8 cellular contexts compared by ENCODE assay signal in the genomic region with DNA sequence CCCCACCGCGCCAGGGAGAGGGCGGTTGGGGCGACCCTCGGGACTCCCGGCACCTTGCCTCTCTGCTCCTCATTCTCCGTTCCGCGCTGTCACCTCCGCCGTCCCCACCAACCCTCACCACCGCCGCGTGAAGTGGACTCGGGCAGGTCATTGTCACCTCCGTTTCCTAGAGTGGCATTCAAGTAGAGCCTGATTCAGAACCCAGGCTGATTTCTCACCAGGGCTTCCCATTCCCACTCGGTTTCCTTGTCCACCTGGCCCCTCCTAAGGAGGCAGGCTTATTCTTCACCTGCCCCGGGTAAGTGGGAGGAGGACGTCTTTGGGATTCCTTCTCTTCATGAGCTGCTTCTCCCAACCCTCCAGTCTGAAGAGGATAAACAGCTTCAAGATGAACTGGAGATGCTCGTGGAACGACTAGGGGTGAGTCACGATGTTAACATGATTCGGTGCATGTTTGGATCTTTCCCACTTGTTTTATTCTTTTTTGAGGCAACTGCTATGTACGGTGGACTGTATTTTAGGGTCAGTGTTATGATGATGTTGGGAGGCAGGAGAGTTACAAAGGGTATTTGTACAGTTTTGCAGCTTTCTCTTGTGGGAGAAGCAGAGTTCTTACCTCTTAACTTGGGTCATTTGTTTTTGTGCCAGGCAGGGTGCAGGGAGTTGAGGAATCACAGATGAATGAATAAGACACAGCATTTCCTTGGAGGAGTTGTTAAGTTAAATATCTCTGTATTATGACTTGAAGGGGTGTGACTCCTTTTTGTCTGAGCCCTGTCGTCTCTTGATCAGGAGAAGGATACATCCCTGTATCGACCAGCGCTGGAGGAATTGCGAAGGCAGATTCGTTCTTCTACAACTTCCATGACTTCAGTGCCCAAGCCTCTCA. TPM values are rescaled to one million over a fixed set of nuclear protein-coding genes. Genes with fewer than 3 reads are reported as not detected.
DNase-seq lines count a peak whose midpoint lies in the region; ATAC-seq, FAIRE-seq and TF ChIP-seq lines count a peak whose summit lies in the region.

No MANE protein-coding gene starts in this region.

- H4K20me1 ChIP-seq in GM12878 (ENCODE audit: control insufficient read depth, insufficient read depth): no peaks in the 10 kb centered on the region

- TSS peak; percentile 66 for BruUV-seq in GM12878 (replicated peaks; lab: Mats Ljungman, UMichigan)

- CTCF ChIA-PET in GM12878 (lab: Yijun Ruan, JAX): interaction anchor here (0.6 kb wide), 1 partner anchor 46 kb away, joined by 3 read pairs; no protein-coding TSS in a partner anchor

- peak overlapping the region; percentile 83; the same call in 1 of the 2 replicates for H3K27ac ChIP-seq in HUES6 (ENCODE audit: low read depth, low read length)
- H3K27ac ChIP-seq in GM12878 (ENCODE audit: control insufficient read depth, insufficient read depth): peak overlapping the region; percentile 66

- POLR2A ChIA-PET in GM12878 (lab: Charles Lee): interaction anchor here (0.9 to 1.5 kb wide), 3 partner anchors 14 to 114 kb away, joined by 3 read pairs; partner anchors contain the start of genes ABCF3 and FAM131A

- H3K79me2 ChIP-seq in GM12878 (ENCODE audit: control insufficient read depth, insufficient read depth, low read length): peaks cover 20% of the 10 kb centered on the region

- SMC1A ChIA-PET in GM12878 (lab: Charles Lee; ENCODE audit: uncharacterized antibody, unreplicated experiment): no interaction called here

- H3K36me3 ChIP-seq in HUES6 (ENCODE audit: control insufficient read depth, insufficient read depth, low read length) (peaks cover 50% of the 10 kb centered on the region), GM12878 (ENCODE audit: control insufficient read depth in 2 of 2, insufficient read depth in 2 of 2, low read length in 1 of 2) (peaks cover 18 to 19% of the 10 kb centered on the region in 2 experiments; a peak in 3 of 4 replicates)

- no peak for TF ChIP-seq POLR2A in GM12878 (IDR thresholded peaks at IDR 0.05; ENCODE audit: low read depth, low read length)
- TF ChIP-seq POLR2A in lower leg skin (IDR thresholded peaks at IDR 0.05): no peak

- no peak for TF ChIP-seq EP300 in GM12878 (IDR thresholded peaks at IDR 0.05; ENCODE audit: borderline replicate concordance in 1 of 2, control insufficient read depth in 1 of 2, low read depth in 2 of 2, low read length in 2 of 2)

- no peaks in the 10 kb centered on the region for H3K27me3 ChIP-seq in HUES6 (ENCODE audit: control insufficient read depth, insufficient read depth, low read length)
- no peaks in the 10 kb centered on the region for H3K27me3 ChIP-seq in GM12878 (replicated peaks in 1 of 2; ENCODE audit: control insufficient read depth in 2 of 2, insufficient read depth in 2 of 2, low read length in 1 of 2)

- in situ Hi-C loops in GM12878 (cut with MboI): no loop called here

- peak overlapping the region; percentile 64 for H2AFZ ChIP-seq in GM12878 (ENCODE audit: control insufficient read depth, low read depth, low read length)

- ATAC-seq in GM12878 (no peak; the same call in 2 of the 3 replicates), GM18861 (IDR thresholded peaks at IDR 0.05; ENCODE audit: unreplicated experiment) (no peak)

- RAD21 ChIA-PET in GM12878 (lab: Charles Lee; ENCODE audit: unreplicated experiment): no interaction called here

- peaks cover 5% of the 10 kb centered on the region; the same call in 1 of the 2 replicates for H3K4me1 ChIP-seq in HUES6 (ENCODE audit: control insufficient read depth, insufficient read depth, low read length)
- H3K4me1 ChIP-seq in GM12878 (ENCODE audit: control insufficient read depth, insufficient read depth, low read length): peaks cover 3% of the 10 kb centered on the region

- intact Hi-C loops in GM12878 (cut with micrococcal nuclease; ENCODE audit: unreplicated experiment): loop anchor here (2.0 to 5.0 kb wide), 3 partner anchors 15 to 125 kb away; partner anchors contain the start of genes AP2M1 and EIF4G1
- intact Hi-C loops in lower leg skin (cut with DNase I; ENCODE audit: low total_unique reads): loop anchor here (10.0 kb wide), 1 partner anchor 55 kb away; no protein-coding TSS in a partner anchor

- peak; percentile 22 for DNase-seq in COLO668 (lab: John Stamatoyannopoulos, UW; ENCODE audit: unreplicated experiment)
- no peak for DNase-seq in GM12878 (ENCODE audit: low read depth, low spot score)
- no peak for DNase-seq in lower leg skin (ENCODE audit: low spot score in 2 of 2)
- peak; percentile 62 for DNase-seq in ureter (ENCODE audit: low spot score)
- no peak for DNase-seq in NCI-H1694 (lab: John Stamatoyannopoulos, UW)
- no peak for DNase-seq in cerebellar nuclear complex (lab: John Stamatoyannopoulos, UW)

- WGBS in GM12878 (ENCODE audit: insufficient coverage, insufficient replicate concordance, low lambda C conversion rate, missing lambda C conversion rate): 17% methylated on average over 29 of the region's 29 CpGs
- WGBS in lower leg skin, 2 donors: 15 to 23% methylated on average over 21 to 29 of the region's 29 CpGs

- H3K9me3 ChIP-seq in HUES6 (ENCODE audit: control insufficient read depth, insufficient read depth, low read depth, low read length) (no peaks in the 10 kb centered on the region), GM12878 (replicated peaks; ENCODE audit: control insufficient read depth, insufficient read depth, low read length) (no peaks in the 10 kb centered on the region)

- H3K9ac ChIP-seq in HUES6 (ENCODE audit: low read length): peak overlapping the region; percentile 91
- H3K9ac ChIP-seq in GM12878 (ENCODE audit: control insufficient read depth, insufficient read depth, low read length): peak overlapping the region; percentile 91

- no peak for TF ChIP-seq CTCF in GM12878 (IDR thresholded peaks at IDR 0.05 in 2 of 3, conservative IDR thresholded peaks at IDR 0.05 in 1 of 3; ENCODE audit: control insufficient read depth in 2 of 3, extremely low read depth in 1 of 3, insufficient read depth in 1 of 3, low read depth in 3 of 3, low read length in 3 of 3)
- TF ChIP-seq CTCF in lower leg skin (IDR thresholded peaks at IDR 0.05): no peak

- H3K4me3 ChIP-seq in HUES6 (ENCODE audit: low read depth, low read length): peak overlapping the region; percentile 98
- peak overlapping the region; percentile 88 for H3K4me3 ChIP-seq in GM12878
- H3K4me3 ChIP-seq in lower leg skin (ENCODE audit: low read depth, poor library complexity, severe bottlenecking): peak overlapping the region; percentile 54

- no peak for FAIRE-seq in GM12878 (lab: Jason Lieb, UNC)

- H3K4me2 ChIP-seq in GM12878 (ENCODE audit: control insufficient read depth, insufficient read depth): peak overlapping the region; percentile 96

- no peak for TF ChIP-seq RAD21 in GM12878 (IDR thresholded peaks at IDR 0.05; ENCODE audit: insufficient read depth, low read depth, low read length)

RNA-seq across cellular contexts. Expression of gene PSMD2, which starts 0.7 kb away (rescaled TPM):
- total RNA-seq in GM12878 (2013; cell fraction: nucleolus; rRNA removed): 88.7 and 105 TPM in 2 replicates
- total RNA-seq in GM12878 (2014; rRNA removed) (247 and 268 TPM in 2 replicates), GM12878 (2014; rRNA removed; fragmentation: Illumina TruSeq; extraction: Trizol) (167 and 176 TPM in 2 replicates), GM12878 (2021) (225 and 235 TPM in 2 replicates), lower leg skin (100 to 1,000 TPM; 194 to 263 (median 211) TPM), ureter (136 TPM)
- 66.1 TPM for polyA plus RNA-seq in GM12878 (2011; ENCODE audit: low read depth)
- polyA plus RNA-seq in GM12878 (2011; rRNA removed) (94.2 and 168 TPM in 2 replicates), GM12878 (2014; fragmentation: Illumina TruSeq; extraction: Trizol) (144 and 205 TPM in 2 replicates), GM12878 (2014; fragmentation: Nextera tagmentation; extraction: Ambion mirVana) (100 to 1,000 TPM; 103 to 111 TPM), GM12878 (2014; rRNA removed) (188 and 189 TPM in 2 replicates), GM12878 (2016; fragmentation: Nextera tagmentation; extraction: Ambion mirVana) (100 to 1,000 TPM; 471 to 515 TPM)
- polyA plus RNA-seq in GM12878 (2011; cell fraction: cytosol; rRNA removed): 200 and 254 TPM in 2 replicates
- polyA plus RNA-seq in GM12878 (2011; cell fraction: nucleus; rRNA removed): 192 and 222 TPM in 2 replicates
- polyA plus RNA-seq in GM12878 (2012): 103 and 128 TPM in 2 replicates
- 297 and 298 TPM in 2 replicates for polyA minus RNA-seq in GM12878 (2011; rRNA and poly(A)+ RNA removed)
- polyA minus RNA-seq in GM12878 (2011; cell fraction: cytosol; rRNA and poly(A)+ RNA removed): 105 and 156 TPM in 2 replicates
- polyA minus RNA-seq in GM12878 (2011; cell fraction: nucleus; rRNA and poly(A)+ RNA removed): 70.0 and 114 TPM in 2 replicates

RNA-seq across cellular contexts. Expression of gene EIF4G1, which starts 14.7 kb away (rescaled TPM):
- total RNA-seq in GM12878 (2013; cell fraction: nucleolus; rRNA removed): 106 and 122 TPM in 2 replicates
- 228 and 252 TPM in 2 replicates for total RNA-seq in GM12878 (2014; rRNA removed)
- total RNA-seq in GM12878 (2014; rRNA removed; fragmentation: Illumina TruSeq; extraction: Trizol): 122 and 128 TPM in 2 replicates
- 454 and 462 TPM in 2 replicates for total RNA-seq in GM12878 (2021)
- polyA plus RNA-seq in GM12878 (2011; ENCODE audit: low read depth): 106 TPM
- 62.1 and 222 TPM in 2 replicates for polyA plus RNA-seq in GM12878 (2011; rRNA removed)
- 204 and 234 TPM in 2 replicates for polyA plus RNA-seq in GM12878 (2011; cell fraction: cytosol; rRNA removed)
- polyA plus RNA-seq in GM12878 (2011; cell fraction: nucleus; rRNA removed): 249 and 346 TPM in 2 replicates
- polyA plus RNA-seq in GM12878 (2012): 133 and 185 TPM in 2 replicates
- polyA plus RNA-seq in GM12878 (2014; fragmentation: Illumina TruSeq; extraction: Trizol): 153 and 254 TPM in 2 replicates
- 10 to 100 TPM in 1 of 2 experiments, 1 to 10 TPM in 1; 5.7 to 12.9 TPM for polyA plus RNA-seq in GM12878 (2014; fragmentation: Nextera tagmentation; extraction: Ambion mirVana)
- polyA plus RNA-seq in GM12878 (2014; rRNA removed): 210 and 265 TPM in 2 replicates
- 100 to 1,000 TPM; 281 to 283 TPM for polyA plus RNA-seq in GM12878 (2016; fragmentation: Nextera tagmentation; extraction: Ambion mirVana)
- polyA minus RNA-seq in GM12878 (2011; rRNA and poly(A)+ RNA removed): 206 and 264 TPM in 2 replicates
- 130 and 143 TPM in 2 replicates for polyA minus RNA-seq in GM12878 (2011; cell fraction: cytosol; rRNA and poly(A)+ RNA removed)
- 61.2 and 130 TPM in 2 replicates for polyA minus RNA-seq in GM12878 (2011; cell fraction: nucleus; rRNA and poly(A)+ RNA removed)
- total RNA-seq in lower leg skin: 100 to 1,000 TPM; 418 to 445 (median 433) TPM
- total RNA-seq in ureter: 351 TPM

RNA-seq across cellular contexts. Expression of gene ECE2, which starts 23.9 kb away (rescaled TPM):
- not detected in 2 replicates for total RNA-seq in GM12878 (2013; cell fraction: nucleolus; rRNA removed)
- not detected in 2 replicates for total RNA-seq in GM12878 (2014; rRNA removed)
- not detected in 2 replicates for total RNA-seq in GM12878 (2014; rRNA removed; fragmentation: Illumina TruSeq; extraction: Trizol)
- total RNA-seq in GM12878 (2021): not detected in 2 replicates
- polyA plus RNA-seq in GM12878 (2011; ENCODE audit: low read depth): not detected
- not detected in 2 replicates for polyA plus RNA-seq in GM12878 (2011; rRNA removed)
- not detected in 2 replicates for polyA plus RNA-seq in GM12878 (2011; cell fraction: cytosol; rRNA removed)
- not detected in 2 replicates for polyA plus RNA-seq in GM12878 (2011; cell fraction: nucleus; rRNA removed)
- not detected in 2 replicates for polyA plus RNA-seq in GM12878 (2012)
- not detected in 2 replicates for polyA plus RNA-seq in GM12878 (2014; fragmentation: Illumina TruSeq; extraction: Trizol)
- not detected for polyA plus RNA-seq in GM12878 (2014; fragmentation: Nextera tagmentation; extraction: Ambion mirVana)
- not detected in 2 replicates for polyA plus RNA-seq in GM12878 (2014; rRNA removed)
- polyA plus RNA-seq in GM12878 (2016; fragmentation: Nextera tagmentation; extraction: Ambion mirVana): not detected
- not detected in 2 replicates for polyA minus RNA-seq in GM12878 (2011; rRNA and poly(A)+ RNA removed)
- polyA minus RNA-seq in GM12878 (2011; cell fraction: cytosol; rRNA and poly(A)+ RNA removed): not detected in 2 replicates
- polyA minus RNA-seq in GM12878 (2011; cell fraction: nucleus; rRNA and poly(A)+ RNA removed): not detected in 2 replicates
- total RNA-seq in lower leg skin: not detected
- 0.81 TPM for total RNA-seq in ureter

RNA-seq across cellular contexts. Expression of gene FAM131A, which starts 37.7 kb away (rescaled TPM):
- 11.0 and 11.8 TPM in 2 replicates for total RNA-seq in GM12878 (2013; cell fraction: nucleolus; rRNA removed)
- total RNA-seq in GM12878 (2014; rRNA removed): 4.0 and 4.5 TPM in 2 replicates
- total RNA-seq in GM12878 (2014; rRNA removed; fragmentation: Illumina TruSeq; extraction: Trizol): 1.4 and 1.9 TPM in 2 replicates
- total RNA-seq in GM12878 (2021): 3.0 and 5.0 TPM in 2 replicates
- 1.5 TPM for polyA plus RNA-seq in GM12878 (2011; ENCODE audit: low read depth)
- polyA plus RNA-seq in GM12878 (2011; rRNA removed): 0.17 and 0.42 TPM in 2 replicates
- polyA plus RNA-seq in GM12878 (2011; cell fraction: cytosol; rRNA removed): 0.45 and 0.77 TPM in 2 replicates
- polyA plus RNA-seq in GM12878 (2011; cell fraction: nucleus; rRNA removed): 1.0 and 1.5 TPM in 2 replicates
- polyA plus RNA-seq in GM12878 (2012): 2.1 and 3.3 TPM in 2 replicates
- polyA plus RNA-seq in GM12878 (2014; fragmentation: Illumina TruSeq; extraction: Trizol): 0.74 and 1.4 TPM in 2 replicates
- polyA plus RNA-seq in GM12878 (2014; fragmentation: Nextera tagmentation; extraction: Ambion mirVana): under 1 TPM; 0.31 to 0.47 TPM
- polyA plus RNA-seq in GM12878 (2014; rRNA removed): 4.5 and 5.1 TPM in 2 replicates
- polyA plus RNA-seq in GM12878 (2016; fragmentation: Nextera tagmentation; extraction: Ambion mirVana): 1 to 10 TPM; 1.0 to 1.7 TPM
- polyA minus RNA-seq in GM12878 (2011; rRNA and poly(A)+ RNA removed): 0.15 and 0.72 TPM in 2 replicates
- not detected in 2 replicates for polyA minus RNA-seq in GM12878 (2011; cell fraction: cytosol; rRNA and poly(A)+ RNA removed)
- 0.36 and 3.0 TPM in 2 replicates for polyA minus RNA-seq in GM12878 (2011; cell fraction: nucleus; rRNA and poly(A)+ RNA removed)
- 10 to 100 TPM; 60.3 to 81.7 (median 66.9) TPM for total RNA-seq in lower leg skin
- 13.5 TPM for total RNA-seq in ureter

RNA-seq across cellular contexts. Expression of gene CAMK2N2, which starts 38.4 kb away (rescaled TPM):
- total RNA-seq in GM12878 (2013; cell fraction: nucleolus; rRNA removed): 0.37 TPM in 1 of 2 replicates, not detected in the other
- total RNA-seq in GM12878 (2014; rRNA removed): 0.56 and 0.76 TPM in 2 replicates
- 0.32 and 0.45 TPM in 2 replicates for total RNA-seq in GM12878 (2014; rRNA removed; fragmentation: Illumina TruSeq; extraction: Trizol)
- 1.4 and 1.9 TPM in 2 replicates for total RNA-seq in GM12878 (2021)
- polyA plus RNA-seq in GM12878 (2011; ENCODE audit: low read depth): 0.28 TPM
- 0.16 TPM in 1 of 2 replicates, not detected in the other for polyA plus RNA-seq in GM12878 (2011; rRNA removed)
- 0.28 and 0.35 TPM in 2 replicates for polyA plus RNA-seq in GM12878 (2011; cell fraction: cytosol; rRNA removed)
- polyA plus RNA-seq in GM12878 (2011; cell fraction: nucleus; rRNA removed): 0.16 and 0.63 TPM in 2 replicates
- polyA plus RNA-seq in GM12878 (2012): 0.15 and 0.22 TPM in 2 replicates
- 0.17 and 0.90 TPM in 2 replicates for polyA plus RNA-seq in GM12878 (2014; fragmentation: Illumina TruSeq; extraction: Trizol)
- under 1 TPM; 0.06 to 0.24 TPM for polyA plus RNA-seq in GM12878 (2014; fragmentation: Nextera tagmentation; extraction: Ambion mirVana)
- 0.88 and 1.1 TPM in 2 replicates for polyA plus RNA-seq in GM12878 (2014; rRNA removed)
- under 1 TPM in 1 of 2 experiments, not detected in 1; 0.11 TPM for polyA plus RNA-seq in GM12878 (2016; fragmentation: Nextera tagmentation; extraction: Ambion mirVana)
- polyA minus RNA-seq in GM12878 (2011; rRNA and poly(A)+ RNA removed): 0.22 and 0.77 TPM in 2 replicates
- not detected in 2 replicates for polyA minus RNA-seq in GM12878 (2011; cell fraction: cytosol; rRNA and poly(A)+ RNA removed)
- 0.24 and 1.5 TPM in 2 replicates for polyA minus RNA-seq in GM12878 (2011; cell fraction: nucleus; rRNA and poly(A)+ RNA removed)
- not detected for total RNA-seq in lower leg skin
- total RNA-seq in ureter: not detected

Comparison
In these comparisons a context has a peak if more than half of its experiments do, and no peak if none do; other contexts are left out.
1. DNase-seq: peak in COLO668 (single experiment) and ureter (single experiment); none in GM12878 (single experiment), lower leg skin (0 of 2), NCI-H1694 (single experiment) and cerebellar nuclear complex (0 of 2).
2. Peak in every context shown above with its lines, with median percentiles within 50 percentile points of each other: H3K4me3 ChIP-seq.